In genomic region chr3:181327349-181327748, GRCh38 we compare ENCODE assay signal across 14 cellular contexts.
"Had no signal": no experiment of that assay in that cellular context is flagged by ENCODE, and none has a peak within 500 bp of the region (broad histone marks: within the 10 kb centered on the region; RNA-seq: fewer than 3 reads in every experiment).

No MANE protein-coding gene starts in this region.

- H3K27me3 ChIP-seq: adrenal gland, breast epithelium, esophagus muscularis mucosa had no signal

- DNase-seq: activated B cell treated with CpG ODN at 0.5 μM for 24 hours; activated CD4-positive, alpha-beta memory T cell treated with anti-CD3 and anti-CD28 coated beads for 36 hours; activated CD4-positive, alpha-beta T cell treated with anti-CD3 and anti-CD28 coated beads for 4 hours; activated gamma-delta T cell treated with Interleukin-2 at 50 U/mL for 16 hours; activated T-cell treated with anti-CD3 and anti-CD28 coated beads for 4 hours; adrenal gland; left colon; lower lobe of right lung; psoas muscle; right cardiac atrium; stimulated activated CD4-positive, alpha-beta T cell treated with anti-CD3 and anti-CD28 coated beads, Interleukin-2, amount 100 ng/mL, for 48 hours had no signal

- H3K4me3 ChIP-seq: adrenal gland, breast epithelium, coronary artery, esophagus muscularis mucosa, lower lobe of right lung, psoas muscle had no signal

- H3K27ac ChIP-seq: adrenal gland, breast epithelium, coronary artery, esophagus muscularis mucosa, lower lobe of right lung, psoas muscle had no signal
